ENCODE assay signal across 1 cellular context in genomic region chr5:176194238-176195083, GRCh38.
A peak's percentile ranks its signal among the peaks of the same experiment; 100 is the strongest.
TF ChIP-seq lines count a peak whose summit lies in the region.

No MANE protein-coding gene starts in this region.

TF ChIP-seq in H1, 55 proteins besides CTCF, POLR2A, EP300 and RAD21:
- TF ChIP-seq SUZ12 (IDR thresholded peaks at IDR 0.05; ENCODE audit: low read length) (peak; percentile 40; the same call in 1 of the 2 replicates), EZH2 (IDR thresholded peaks at IDR 0.05; ENCODE audit: low read depth, low read length, severe bottlenecking) (peak; percentile 57)
TF ChIP-seq in H1: peak in this region for 2; not testable (repeated sequence) for 53.
